In genomic region chr19:14294974-14295373, GRCh38 we compare ENCODE assay signal across 8 cellular contexts.
DNase-seq lines count a peak whose midpoint lies in the region; TF ChIP-seq lines count a peak whose summit lies in the region.
"Not testable (repeated sequence)": the region's sequence is repeated elsewhere in the genome, so short reads cannot be mapped to it uniquely, and the experiment has no call there.

No MANE protein-coding gene starts in this region.

- H3K36me3 Mint-ChIP-seq in H9 (ENCODE audit: insufficient read depth in 1 of 3, low read depth in 3 of 3); activated T-cell treated with anti-CD3 and anti-CD28 coated beads, Interleukin-2, amount 50 U/mL, for 24 hours (ENCODE audit: low read depth): not testable (repeated sequence)

- not testable (repeated sequence) for H4K8ac ChIP-seq in H9 (replicated peaks; ENCODE audit: insufficient read length, low read depth, low read length)

- not testable (repeated sequence) for H3K36me3 ChIP-seq in BE2C; SK-N-SH (replicated peaks in 1 of 2; ENCODE audit: control insufficient read depth in 1 of 2, insufficient read depth in 2 of 2, low read length in 1 of 2)

- no CpG with 5 or more reads among the region's 5 CpGs for WGBS in H9 (ENCODE audit: extremely low coverage, insufficient read length, low lambda C conversion rate)
- WGBS in SK-N-SH (ENCODE audit: low lambda C conversion rate): 100% methylated on average over 3 of the region's 5 CpGs

- not testable (repeated sequence) for H3K9me2 ChIP-seq in SK-N-SH

- H3K23me2 ChIP-seq in H9 (ENCODE audit: insufficient read length, low read depth, low read length, poor library complexity, severe bottlenecking): not testable (repeated sequence)

- not testable (repeated sequence) for H3K4me3 ChIP-seq in BE2C (ENCODE audit: low read depth, low read length); SK-N-SH (ENCODE audit: low read depth in 2 of 2, low read length in 1 of 2)

- not testable (repeated sequence) for H3K56ac ChIP-seq in H9 (ENCODE audit: insufficient read length, low read depth, low read length)

- not testable (repeated sequence) for TF ChIP-seq EP300 in SK-N-SH (IDR thresholded peaks at IDR 0.05; ENCODE audit: borderline replicate concordance in 1 of 2, low read depth in 1 of 2, low read length in 1 of 2)

- not testable (repeated sequence) for H3K4me2 ChIP-seq in H9 (ENCODE audit: insufficient read depth, insufficient read length, low read length); SK-N-SH

- H3K4ac ChIP-seq in H9 (ENCODE audit: low read depth, low read length): not testable (repeated sequence)

- H3K27ac ChIP-seq in H9 (ENCODE audit: insufficient read length, low read depth, low read length): peak overlapping the region; percentile 49
- not testable (repeated sequence) for H3K27ac ChIP-seq in SK-N-SH (ENCODE audit: low read depth in 2 of 2, low read length in 1 of 2)

- H3K9me3 ChIP-seq in BE2C; H9 (ENCODE audit: control insufficient read depth, low read depth, low read length); SK-N-SH: not testable (repeated sequence)

- not testable (repeated sequence) for H2BK20ac ChIP-seq in H9 (ENCODE audit: low read depth, low read length, poor library complexity, severe bottlenecking)

- H2BK5ac ChIP-seq in H9 (ENCODE audit: insufficient read length, low read length): not testable (repeated sequence)

- H3K4me3 Mint-ChIP-seq in H9: peak overlapping the region; percentile 36 to 42; a peak in 3 of 5 replicates
- H3K4me3 Mint-ChIP-seq in activated T-cell treated with anti-CD3 and anti-CD28 coated beads, Interleukin-2, amount 50 U/mL, for 24 hours: not testable (repeated sequence)

- H3K9me3 Mint-ChIP-seq in H9; activated T-cell treated with anti-CD3 and anti-CD28 coated beads, Interleukin-2, amount 50 U/mL, for 24 hours: not testable (repeated sequence)

- not testable (repeated sequence) for H3K79me2 ChIP-seq in H9 (ENCODE audit: insufficient read depth, low read length); SK-N-SH (ENCODE audit: insufficient read depth)

- not testable (repeated sequence) for TF ChIP-seq RAD21 in SK-N-SH (IDR thresholded peaks at IDR 0.05; ENCODE audit: low read length)

- H4K20me1 ChIP-seq in H9 (ENCODE audit: control insufficient read depth, insufficient read depth, insufficient read length); SK-N-SH (ENCODE audit: insufficient read depth): not testable (repeated sequence)

- not testable (repeated sequence) for H3K27me3 Mint-ChIP-seq in H9 (ENCODE audit: low read depth)
- peaks cover 10% of the 10 kb centered on the region for H3K27me3 Mint-ChIP-seq in activated T-cell treated with anti-CD3 and anti-CD28 coated beads, Interleukin-2, amount 50 U/mL, for 24 hours

- H3K23ac ChIP-seq in H9 (ENCODE audit: insufficient read length, low read depth, low read length): not testable (repeated sequence)

- H2AK5ac ChIP-seq in H9 (ENCODE audit: insufficient read length, low read length): not testable (repeated sequence)

- not testable (repeated sequence) for TF ChIP-seq CTCF in BE2C (IDR thresholded peaks at IDR 0.05; ENCODE audit: low read depth, low read length); H9 (conservative IDR thresholded peaks at IDR 0.05); SK-N-SH (IDR thresholded peaks at IDR 0.05)

- H3K79me1 ChIP-seq in H9 (ENCODE audit: insufficient read depth, low read depth, low read length, poor library complexity, severe bottlenecking): not testable (repeated sequence)

- not testable (repeated sequence) for H2AFZ ChIP-seq in H9 (ENCODE audit: low read length); SK-N-SH (ENCODE audit: low read depth)

- H2BK120ac ChIP-seq in H9 (ENCODE audit: low read depth, low read length, poor library complexity, severe bottlenecking): not testable (repeated sequence)

- not testable (repeated sequence) for H3F3A ChIP-seq in SK-N-SH (replicated peaks; ENCODE audit: insufficient read depth)

- peak overlapping the region; percentile 90 for H2BK12ac ChIP-seq in H9 (ENCODE audit: insufficient read length, low read depth, low read length)

- not testable (repeated sequence) for H4K91ac ChIP-seq in H9 (ENCODE audit: insufficient read length, low read depth, low read length)

- peak overlapping the region; percentile 72; the same call in 1 of the 2 replicates for H3K14ac ChIP-seq in H9 (ENCODE audit: insufficient read depth, low read length)

- H3K18ac ChIP-seq in H9 (ENCODE audit: insufficient read length, low read depth, low read length): peak overlapping the region; percentile 72

- H2BK15ac ChIP-seq in H9 (ENCODE audit: low read depth, low read length): not testable (repeated sequence)

- peak overlapping the region; percentile 34 for H3K9ac ChIP-seq in H9 (ENCODE audit: extremely low read depth, insufficient read length, low read length)
- not testable (repeated sequence) for H3K9ac ChIP-seq in SK-N-SH

- H3K27ac Mint-ChIP-seq in H9: peak overlapping the region; percentile 86 to 93 (median 90); a peak in 5 of 7 replicates
- H3K27ac Mint-ChIP-seq in activated T-cell treated with anti-CD3 and anti-CD28 coated beads, Interleukin-2, amount 50 U/mL, for 24 hours: not testable (repeated sequence)

- not testable (repeated sequence) for H3K4me1 ChIP-seq in BE2C; H9 (ENCODE audit: insufficient read depth, low read length); SK-N-SH (ENCODE audit: control insufficient read depth in 1 of 2, insufficient read depth in 2 of 2, low read depth in 1 of 2, low read length in 1 of 2)

- not testable (repeated sequence) for H3T11ph ChIP-seq in H9 (ENCODE audit: low read length)

- DNase-seq in BE2C: peak; percentile 82
- DNase-seq in H9: peak; percentile 92
- DNase-seq in MV-4-11 (lab: John Stamatoyannopoulos, UW): peak; percentile 51
- DNase-seq in SK-N-SH: peak; percentile 54
- peak; percentile 40 for DNase-seq in activated T-cell treated with anti-CD3 and anti-CD28 coated beads, Interleukin-2, amount 50 U/mL, for 24 hours
- DNase-seq in effector CD8-positive, alpha-beta T cell (lab: John Stamatoyannopoulos, UW): peak; percentile 4
- DNase-seq in left kidney (ENCODE audit: low read depth, low spot score): peak; percentile 44
- DNase-seq in stimulated activated CD4-positive, alpha-beta T cell treated with anti-CD3 and anti-CD28 coated beads, Interleukin-4, amount 100 ng/mL, for 48 hours (ENCODE audit: low read depth in 2 of 2): peak; percentile 11 to 32

- H3K4me1 Mint-ChIP-seq in H9: peaks cover 14 to 45% of the 10 kb centered on the region in 2 experiments
- H3K4me1 Mint-ChIP-seq in activated T-cell treated with anti-CD3 and anti-CD28 coated beads, Interleukin-2, amount 50 U/mL, for 24 hours (ENCODE audit: low read depth): not testable (repeated sequence)

- POLR2A ChIA-PET in SK-N-SH (lab: Yijun Ruan, JAX): not testable (repeated sequence)

- CTCF ChIA-PET in SK-N-SH (lab: Yijun Ruan, JAX): interaction anchor here (0.7 kb wide), 1 partner anchor 53 kb away, joined by 3 read pairs; no protein-coding TSS in a partner anchor

- peak overlapping the region; percentile 61 for H4K5ac ChIP-seq in H9 (ENCODE audit: insufficient read length, low read depth, low read length)

- not testable (repeated sequence) for H3K27me3 ChIP-seq in BE2C; H9 (ENCODE audit: insufficient read depth, low read length); SK-N-SH (ENCODE audit: insufficient read depth)

Comparison
In these comparisons a context has a peak if more than half of its experiments do, and no peak if none do; other contexts are left out.
1. DNase-seq: peak in every context shown above with its lines; median percentile 92 in H9; 82 in BE2C; 54 in SK-N-SH; 51 in MV-4-11; 44 in left kidney; 40 in activated T-cell treated with anti-CD3 and anti-CD28 coated beads, Interleukin-2, amount 50 U/mL, for 24 hours; 22 in stimulated activated CD4-positive, alpha-beta T cell treated with anti-CD3 and anti-CD28 coated beads, Interleukin-4, amount 100 ng/mL, for 48 hours; 4 in effector CD8-positive, alpha-beta T cell.